ENCODE assay signal across 8 cellular contexts in genomic region chr11:46347637-46348311, GRCh38. TPM values are rescaled to one million over a fixed set of nuclear protein-coding genes. Genes with fewer than 3 reads are reported as not detected.
DNase-seq lines count a peak whose midpoint lies in the region; ATAC-seq and TF ChIP-seq lines count a peak whose summit lies in the region.

No MANE protein-coding gene starts in this region.

- ATAC-seq in GM19351 (IDR thresholded peaks at IDR 0.05; ENCODE audit: unreplicated experiment) = no peak
- no peak for ATAC-seq in HG02884 (IDR thresholded peaks at IDR 0.05; ENCODE audit: unreplicated experiment)
- ATAC-seq in HG03175 (IDR thresholded peaks at IDR 0.05; ENCODE audit: unreplicated experiment) = no peak

- peak overlapping the region in 4 of 5 donors; percentile 69 to 89 (median 76) for H3K9ac ChIP-seq in subcutaneous abdominal adipose tissue (ENCODE audit: low read length in 5 of 5)

- H3K27me3 ChIP-seq in ascending aorta (no peaks in the 10 kb centered on the region), subcutaneous abdominal adipose tissue (ENCODE audit: control insufficient read depth in 5 of 5, insufficient read depth in 4 of 5, low read length in 5 of 5) (no peaks in the 10 kb centered on the region)

- H3K9me3 ChIP-seq in ascending aorta (no peaks in the 10 kb centered on the region), subcutaneous abdominal adipose tissue (ENCODE audit: control insufficient read depth in 5 of 5, low read length in 5 of 5) (no peaks in the 10 kb centered on the region)

- H3K4me1 ChIP-seq in ascending aorta = peaks cover 9 to 14% of the 10 kb centered on the region in 2 donors
- H3K4me1 ChIP-seq in subcutaneous abdominal adipose tissue (ENCODE audit: control insufficient read depth in 5 of 5, insufficient read depth in 5 of 5, low read length in 5 of 5) = peaks cover 15 to 85% (median 81%) of the 10 kb centered on the region in 5 donors

- H3K4me3 ChIP-seq in GM12865 (ENCODE audit: low read depth, low read length) (peak overlapping the region; percentile 86), ascending aorta (peak overlapping the region; percentile 73 to 96), subcutaneous abdominal adipose tissue (ENCODE audit: low read depth in 1 of 5, low read length in 5 of 5) (peak overlapping the region; percentile 74 to 90 (median 83))

- no peak for TF ChIP-seq CTCF in GM12865 (IDR thresholded peaks at IDR 0.05; ENCODE audit: insufficient read depth, low read depth, low read length, missing control alignments)
- no peak for TF ChIP-seq CTCF in ascending aorta (IDR thresholded peaks at IDR 0.05)

- no peak for TF ChIP-seq EP300 in Ishikawa (IDR thresholded peaks at IDR 0.05; ENCODE audit: borderline replicate concordance)

- TF ChIP-seq RAD21 in Ishikawa (IDR thresholded peaks at IDR 0.05; ENCODE audit: low read depth) = no peak

- H3K36me3 ChIP-seq in ascending aorta (no peaks in the 10 kb centered on the region), subcutaneous abdominal adipose tissue (ENCODE audit: control insufficient read depth in 5 of 5, insufficient read depth in 5 of 5, low read length in 5 of 5) (peaks cover 0 to 4% (median 0%) of the 10 kb centered on the region in 5 donors)

- H3K27ac ChIP-seq in ascending aorta = peak overlapping the region in 1 of 2 donors; percentile 37
- peak overlapping the region; percentile 30 for H3K27ac ChIP-seq in subcutaneous abdominal adipose tissue (ENCODE audit: low read depth, low read length)

- DNase-seq in GM12865 (ENCODE audit: low read depth) (no peak), ascending aorta (ENCODE audit: low spot score in 2 of 2) (no peak), kidney tubule cell (ENCODE audit: low spot score) (peak; percentile 20)

- intact Hi-C loops in ascending aorta (cut with DNase I) = loop anchor here (1.0 to 5.0 kb wide), 5 partner anchors 20 to 269 kb away; partner anchors contain the start of genes ATG13, HARBI1 and PHF21A

TF ChIP-seq in Ishikawa, 13 proteins besides CTCF, POLR2A, EP300 and RAD21:
- TF ChIP-seq EGR1 (IDR thresholded peaks at IDR 0.05) (no peak), TAF1 (IDR thresholded peaks at IDR 0.05; ENCODE audit: low read depth) (0 out of 2 replicates have a peak, but pooled peaks have one; percentile 11)
TF ChIP-seq in Ishikawa: peak in this region for 1.

RNA-seq across cellular contexts. Expression of gene DGKZ, which starts 0.5 kb away (rescaled TPM):
- total RNA-seq in ascending aorta = 123 TPM

RNA-seq across cellular contexts. Expression of gene MDK, which starts 33.7 kb away (rescaled TPM):
- 93.3 TPM for total RNA-seq in ascending aorta

RNA-seq across cellular contexts. Expression of gene CHRM4, which starts 43.8 kb away (rescaled TPM):
- not detected for total RNA-seq in ascending aorta
